8 cellular contexts compared by ENCODE assay signal in the genomic region with DNA sequence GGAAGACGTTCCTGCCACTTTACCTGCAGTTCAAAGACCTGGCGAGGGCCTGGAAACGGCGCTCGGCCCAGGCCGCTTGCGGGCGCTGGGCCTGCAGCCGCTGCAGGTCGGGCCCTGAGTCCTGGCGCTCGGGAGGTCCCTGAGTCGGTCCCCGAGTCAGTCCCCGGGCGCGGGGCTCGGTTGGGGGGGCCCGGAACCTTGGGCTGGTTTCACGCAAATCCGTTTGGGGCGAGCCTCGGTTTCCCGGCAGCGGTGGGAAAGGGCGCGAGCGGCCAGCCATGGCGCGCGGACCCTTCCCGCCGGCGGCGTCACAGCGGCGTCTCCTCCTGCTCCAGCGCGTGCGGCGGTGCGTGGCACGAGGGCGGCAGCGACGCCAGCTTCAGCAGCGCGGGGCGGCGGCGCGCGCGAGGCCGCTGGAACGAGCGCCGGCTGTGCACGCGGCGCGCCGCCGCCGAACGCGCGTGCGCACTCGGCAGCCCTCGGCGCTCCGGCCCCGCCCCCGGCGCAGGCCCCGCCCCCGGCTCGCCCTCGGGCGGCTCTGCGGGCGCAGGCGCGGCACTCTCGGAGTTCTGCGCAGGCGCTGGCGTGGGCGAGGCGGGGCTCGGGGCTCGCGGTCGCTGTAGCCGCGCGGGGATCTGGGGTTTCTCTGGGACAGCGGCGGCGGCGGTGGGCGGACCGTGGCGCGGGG. TPM values are rescaled to one million over a fixed set of nuclear protein-coding genes. Genes with fewer than 3 reads are reported as not detected.
DNase-seq lines count a peak whose midpoint lies in the region; ATAC-seq and TF ChIP-seq lines count a peak whose summit lies in the region.

No MANE protein-coding gene starts in this region.

- H3K27ac ChIP-seq in GM23338 (ENCODE audit: low read depth) (no peak overlapping the region), foreskin keratinocyte (peak overlapping the region; percentile 91), stomach smooth muscle (ENCODE audit: low read length) (no peak overlapping the region)

- no peaks in the 10 kb centered on the region for H3K36me3 Mint-ChIP-seq in GM23338 (ENCODE audit: low read depth)

- H3K27me3 Mint-ChIP-seq in GM23338 (ENCODE audit: insufficient read depth, low read depth, poor library complexity), result peaks cover 43% of the 10 kb centered on the region

- peak overlapping the region; percentile 52; the same call in 2 of the 3 replicates for H3K4me3 Mint-ChIP-seq in GM23338

- H3K4me3 ChIP-seq in GM23338 (peak overlapping the region; percentile 85), neuron (ENCODE audit: low read length) (peak overlapping the region; percentile 86), stomach smooth muscle (ENCODE audit: low read length in 2 of 2) (peak overlapping the region; percentile 69 to 80)

- H3K36me3 ChIP-seq in GM23338 (ENCODE audit: insufficient read depth) (no peaks in the 10 kb centered on the region), neuron (ENCODE audit: insufficient read depth, low read length) (peaks cover 17% of the 10 kb centered on the region), stomach smooth muscle (ENCODE audit: control insufficient read depth in 2 of 2, insufficient read depth in 2 of 2, low read length in 2 of 2) (peaks cover 4 to 6% of the 10 kb centered on the region in 2 donors)

- H3K9me3 ChIP-seq in neuron (ENCODE audit: low read length), result no peaks in the 10 kb centered on the region
- no peaks in the 10 kb centered on the region for H3K9me3 ChIP-seq in stomach smooth muscle (ENCODE audit: control insufficient read depth in 2 of 2, low read length in 2 of 2)

- no peaks in the 10 kb centered on the region for H3F3A ChIP-seq in GM23338 (replicated peaks; ENCODE audit: low read depth)

- peak overlapping the region; percentile 96 for H3K4me2 ChIP-seq in GM23338

- peak; percentile 78 for DNase-seq in EL
- DNase-seq in GM23338 (ENCODE audit: low spot score), result peak; percentile 83
- DNase-seq in LHCN-M2 (ENCODE audit: low read depth), result peak; percentile 77
- DNase-seq in SHP77 (lab: John Stamatoyannopoulos, UW), result peak; percentile 88 to 91
- DNase-seq in activated gamma-delta T cell treated with Interleukin-2 at 50 U/mL for 16 hours, result peak; percentile 82
- peak in 1 of 2 donors; percentile 42 for DNase-seq in foreskin keratinocyte

- H3K4me1 ChIP-seq in GM23338 (ENCODE audit: insufficient read depth) (no peaks in the 10 kb centered on the region), foreskin keratinocyte (no peaks in the 10 kb centered on the region), neuron (ENCODE audit: insufficient read depth, low read length) (peaks cover 21% of the 10 kb centered on the region), stomach smooth muscle (ENCODE audit: control insufficient read depth, insufficient read depth, low read length) (peaks cover 30% of the 10 kb centered on the region)

- H4K20me1 ChIP-seq in GM23338 (replicated peaks; ENCODE audit: insufficient read depth), result peaks cover 9% of the 10 kb centered on the region; the same call in 1 of the 2 replicates

- peak; percentile 48 for ATAC-seq in GM23338
- peak; percentile 59 for ATAC-seq in foreskin keratinocyte

- H3K4me1 Mint-ChIP-seq in GM23338, result peaks cover 8% of the 10 kb centered on the region; the same call in 2 of the 3 replicates

- TF ChIP-seq CTCF in GM23338 (conservative IDR thresholded peaks at IDR 0.05; ENCODE audit: low read depth in 2 of 2) (no peak), foreskin keratinocyte (conservative IDR thresholded peaks at IDR 0.05) (no peak)

- H3K27me3 ChIP-seq in GM23338 (ENCODE audit: insufficient read depth), result peaks cover 34% of the 10 kb centered on the region
- H3K27me3 ChIP-seq in foreskin keratinocyte, result peaks cover 31% of the 10 kb centered on the region
- H3K27me3 ChIP-seq in neuron (ENCODE audit: insufficient read depth, low read length), result no peaks in the 10 kb centered on the region
- H3K27me3 ChIP-seq in stomach smooth muscle (ENCODE audit: control insufficient read depth in 1 of 2, insufficient read depth in 2 of 2, low read length in 2 of 2), result peaks cover 29 to 31% of the 10 kb centered on the region in 2 donors

- no peaks in the 10 kb centered on the region for H3K9me3 Mint-ChIP-seq in GM23338

- H2AFZ ChIP-seq in GM23338 (0 out of 2 replicates have a peak overlapping the region, but pooled peaks have one; percentile 74), neuron (ENCODE audit: low read depth, low read length) (peak overlapping the region; percentile 70)

- H3K9me2 ChIP-seq in GM23338 (ENCODE audit: insufficient read depth), result no peaks in the 10 kb centered on the region

- H3K79me2 ChIP-seq in GM23338 (replicated peaks; ENCODE audit: insufficient read depth), result no peaks in the 10 kb centered on the region

- peak overlapping the region; percentile 68 to 75 for H3K9ac ChIP-seq in stomach smooth muscle (ENCODE audit: low read length in 2 of 2)

- H3K27ac Mint-ChIP-seq in GM23338, result no peak overlapping the region

TF ChIP-seq in GM23338, 12 proteins besides CTCF, POLR2A, EP300 and RAD21 (continues in another document):
- TF ChIP-seq STAT1 (IDR thresholded peaks at IDR 0.05; ENCODE audit: unreplicated experiment) (no peak), EZH2phosphoT487 (IDR thresholded peaks at IDR 0.05; ENCODE audit: unreplicated experiment) (no peak), ZNF462 (CRISPR knock-in tag; IDR thresholded peaks at IDR 0.05) (no peak)

RNA-seq across cellular contexts. Expression of gene EXOC3, which starts 29.8 kb away (rescaled TPM):
- total RNA-seq in GM23338 (2014; rRNA removed; shearing (Covaris generic)), result 24.2 and 31.6 TPM in 2 replicates
- polyA plus RNA-seq in GM23338 (2016; fragmentation: Nextera tagmentation; extraction: Ambion mirVana), result 13.4 and 13.8 TPM in 2 replicates
- 29.2 and 30.6 TPM in 2 replicates for total RNA-seq in LHCN-M2 (2014; rRNA removed)
- polyA plus RNA-seq in LHCN-M2 (2012), result 40.6 TPM
- 22.0 and 23.1 TPM in 2 replicates for total RNA-seq in foreskin keratinocyte
- polyA plus RNA-seq in foreskin keratinocyte, result 15.3 and 16.1 TPM in 2 replicates

RNA-seq across cellular contexts. Expression of gene SLC9A3, which starts 51.4 kb away (rescaled TPM):
- 2.2 and 3.1 TPM in 2 replicates for total RNA-seq in GM23338 (2014; rRNA removed; shearing (Covaris generic))
- polyA plus RNA-seq in GM23338 (2016; fragmentation: Nextera tagmentation; extraction: Ambion mirVana) (0.39 and 0.75 TPM in 2 replicates), foreskin keratinocyte (0.43 and 0.60 TPM in 2 replicates)
- total RNA-seq in LHCN-M2 (2014; rRNA removed) (4.2 and 4.4 TPM in 2 replicates), foreskin keratinocyte (0.65 and 0.85 TPM in 2 replicates)
- 0.72 TPM for polyA plus RNA-seq in LHCN-M2 (2012)
